ENCODE assay signal across 1 cellular context in the genomic region with DNA sequence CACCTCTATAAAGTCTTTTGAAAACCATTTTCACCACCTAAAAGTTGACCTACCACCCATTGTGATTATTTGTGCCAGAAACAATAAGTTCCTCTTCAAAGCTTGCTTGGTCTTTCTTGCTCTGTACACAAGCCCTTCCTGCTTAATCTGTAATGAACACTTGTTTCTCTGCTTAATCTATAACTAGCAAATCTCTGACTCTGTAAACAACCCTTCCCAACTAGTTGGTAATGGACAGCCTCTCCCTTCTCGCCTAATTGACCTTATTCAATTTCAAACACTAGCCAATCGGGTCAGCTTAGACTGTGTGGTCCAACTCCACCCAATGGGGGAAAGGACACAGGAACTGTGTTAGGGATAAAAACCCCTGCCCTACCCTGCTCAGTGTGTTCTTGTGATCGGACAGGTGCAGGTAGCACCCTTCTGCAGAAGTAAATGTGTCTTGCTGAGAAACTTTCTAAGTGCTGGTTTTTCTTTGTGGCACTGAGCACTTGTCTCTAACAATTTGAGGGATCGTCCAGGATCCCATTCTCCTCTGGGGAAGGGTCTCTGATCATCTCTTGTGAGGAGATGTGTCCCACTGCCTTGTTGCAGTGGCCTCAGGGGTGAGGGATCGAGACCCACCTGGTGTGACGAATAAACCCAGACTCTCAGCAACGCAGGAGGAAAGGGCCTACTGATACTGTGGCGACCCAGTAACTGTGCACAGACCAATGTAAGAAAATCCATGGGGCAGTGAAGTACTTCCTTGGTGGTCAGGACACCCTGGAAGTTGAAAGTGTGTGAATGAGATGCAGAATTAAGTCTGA.
TF ChIP-seq lines count a peak whose summit lies in the region.

No MANE protein-coding gene starts in this region.

TF ChIP-seq in HepG2, 621 proteins besides CTCF, POLR2A, EP300 and RAD21 (continued from another document and continues in another):
- TF ChIP-seq, protein P1, sequence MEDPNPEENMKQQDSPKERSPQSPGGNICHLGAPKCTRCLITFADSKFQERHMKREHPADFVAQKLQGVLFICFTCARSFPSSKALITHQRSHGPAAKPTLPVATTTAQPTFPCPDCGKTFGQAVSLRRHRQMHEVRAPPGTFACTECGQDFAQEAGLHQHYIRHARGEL (CRISPR knock-in tag; IDR thresholded peaks at IDR 0.05) = no peak
- no peak for TF ChIP-seq NAIF1 (CRISPR knock-in tag; IDR thresholded peaks at IDR 0.05; ENCODE audit: borderline replicate concordance)
- TF ChIP-seq CCDC6 (CRISPR knock-in tag; IDR thresholded peaks at IDR 0.05) = 0 out of 2 replicates have a peak, but pooled peaks have one; percentile 72
- TF ChIP-seq TAF15 (IDR thresholded peaks at IDR 0.05; ENCODE audit: low read depth, low read length, poor library complexity, severe bottlenecking) = no peak
- TF ChIP-seq, protein P2, sequence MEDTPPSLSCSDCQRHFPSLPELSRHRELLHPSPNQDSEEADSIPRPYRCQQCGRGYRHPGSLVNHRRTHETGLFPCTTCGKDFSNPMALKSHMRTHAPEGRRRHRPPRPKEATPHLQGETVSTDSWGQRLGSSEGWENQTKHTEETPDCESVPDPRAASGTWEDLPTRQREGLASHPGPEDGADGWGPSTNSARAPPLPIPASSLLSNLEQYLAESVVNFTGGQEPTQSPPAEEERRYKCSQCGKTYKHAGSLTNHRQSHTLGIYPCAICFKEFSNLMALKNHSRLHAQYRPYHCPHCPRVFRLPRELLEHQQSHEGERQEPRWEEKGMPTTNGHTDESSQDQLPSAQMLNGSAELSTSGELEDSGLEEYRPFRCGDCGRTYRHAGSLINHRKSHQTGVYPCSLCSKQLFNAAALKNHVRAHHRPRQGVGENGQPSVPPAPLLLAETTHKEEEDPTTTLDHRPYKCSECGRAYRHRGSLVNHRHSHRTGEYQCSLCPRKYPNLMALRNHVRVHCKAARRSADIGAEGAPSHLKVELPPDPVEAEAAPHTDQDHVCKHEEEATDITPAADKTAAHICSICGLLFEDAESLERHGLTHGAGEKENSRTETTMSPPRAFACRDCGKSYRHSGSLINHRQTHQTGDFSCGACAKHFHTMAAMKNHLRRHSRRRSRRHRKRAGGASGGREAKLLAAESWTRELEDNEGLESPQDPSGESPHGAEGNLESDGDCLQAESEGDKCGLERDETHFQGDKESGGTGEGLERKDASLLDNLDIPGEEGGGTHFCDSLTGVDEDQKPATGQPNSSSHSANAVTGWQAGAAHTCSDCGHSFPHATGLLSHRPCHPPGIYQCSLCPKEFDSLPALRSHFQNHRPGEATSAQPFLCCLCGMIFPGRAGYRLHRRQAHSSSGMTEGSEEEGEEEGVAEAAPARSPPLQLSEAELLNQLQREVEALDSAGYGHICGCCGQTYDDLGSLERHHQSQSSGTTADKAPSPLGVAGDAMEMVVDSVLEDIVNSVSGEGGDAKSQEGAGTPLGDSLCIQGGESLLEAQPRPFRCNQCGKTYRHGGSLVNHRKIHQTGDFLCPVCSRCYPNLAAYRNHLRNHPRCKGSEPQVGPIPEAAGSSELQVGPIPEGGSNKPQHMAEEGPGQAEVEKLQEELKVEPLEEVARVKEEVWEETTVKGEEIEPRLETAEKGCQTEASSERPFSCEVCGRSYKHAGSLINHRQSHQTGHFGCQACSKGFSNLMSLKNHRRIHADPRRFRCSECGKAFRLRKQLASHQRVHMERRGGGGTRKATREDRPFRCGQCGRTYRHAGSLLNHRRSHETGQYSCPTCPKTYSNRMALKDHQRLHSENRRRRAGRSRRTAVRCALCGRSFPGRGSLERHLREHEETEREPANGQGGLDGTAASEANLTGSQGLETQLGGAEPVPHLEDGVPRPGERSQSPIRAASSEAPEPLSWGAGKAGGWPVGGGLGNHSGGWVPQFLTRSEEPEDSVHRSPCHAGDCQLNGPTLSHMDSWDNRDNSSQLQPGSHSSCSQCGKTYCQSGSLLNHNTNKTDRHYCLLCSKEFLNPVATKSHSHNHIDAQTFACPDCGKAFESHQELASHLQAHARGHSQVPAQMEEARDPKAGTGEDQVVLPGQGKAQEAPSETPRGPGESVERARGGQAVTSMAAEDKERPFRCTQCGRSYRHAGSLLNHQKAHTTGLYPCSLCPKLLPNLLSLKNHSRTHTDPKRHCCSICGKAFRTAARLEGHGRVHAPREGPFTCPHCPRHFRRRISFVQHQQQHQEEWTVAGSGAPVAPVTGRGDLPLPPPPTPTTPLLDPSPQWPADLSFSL (CRISPR knock-in tag; IDR thresholded peaks at IDR 0.05) = no peak
- no peak for TF ChIP-seq ZNF670 (CRISPR knock-in tag; IDR thresholded peaks at IDR 0.05; ENCODE audit: borderline replicate concordance)
- TF ChIP-seq TEAD2 (CRISPR knock-in tag; IDR thresholded peaks at IDR 0.05) = no peak
- TF ChIP-seq, protein P3, sequence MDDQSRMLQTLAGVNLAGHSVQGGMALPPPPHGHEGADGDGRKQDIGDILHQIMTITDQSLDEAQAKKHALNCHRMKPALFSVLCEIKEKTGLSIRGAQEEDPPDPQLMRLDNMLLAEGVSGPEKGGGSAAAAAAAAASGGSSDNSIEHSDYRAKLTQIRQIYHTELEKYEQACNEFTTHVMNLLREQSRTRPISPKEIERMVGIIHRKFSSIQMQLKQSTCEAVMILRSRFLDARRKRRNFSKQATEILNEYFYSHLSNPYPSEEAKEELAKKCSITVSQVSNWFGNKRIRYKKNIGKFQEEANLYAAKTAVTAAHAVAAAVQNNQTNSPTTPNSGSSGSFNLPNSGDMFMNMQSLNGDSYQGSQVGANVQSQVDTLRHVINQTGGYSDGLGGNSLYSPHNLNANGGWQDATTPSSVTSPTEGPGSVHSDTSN (CRISPR knock-in tag; IDR thresholded peaks at IDR 0.05; ENCODE audit: borderline replicate concordance) = no peak
- no peak for TF ChIP-seq SOX6 (IDR thresholded peaks at IDR 0.05)
- TF ChIP-seq SOX6 (CRISPR knock-in tag; IDR thresholded peaks at IDR 0.05) = peak; percentile 100
- TF ChIP-seq SP1 (IDR thresholded peaks at IDR 0.05) = no peak
- no peak for TF ChIP-seq SP1 (CRISPR knock-in tag; IDR thresholded peaks at IDR 0.05)
- TF ChIP-seq ZKSCAN5 (CRISPR knock-in tag; IDR thresholded peaks at IDR 0.05) = peak; percentile 73; the same call in 1 of the 2 replicates
- TF ChIP-seq, protein P4, sequence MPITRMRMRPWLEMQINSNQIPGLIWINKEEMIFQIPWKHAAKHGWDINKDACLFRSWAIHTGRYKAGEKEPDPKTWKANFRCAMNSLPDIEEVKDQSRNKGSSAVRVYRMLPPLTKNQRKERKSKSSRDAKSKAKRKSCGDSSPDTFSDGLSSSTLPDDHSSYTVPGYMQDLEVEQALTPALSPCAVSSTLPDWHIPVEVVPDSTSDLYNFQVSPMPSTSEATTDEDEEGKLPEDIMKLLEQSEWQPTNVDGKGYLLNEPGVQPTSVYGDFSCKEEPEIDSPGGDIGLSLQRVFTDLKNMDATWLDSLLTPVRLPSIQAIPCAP (CRISPR knock-in tag; IDR thresholded peaks at IDR 0.05; ENCODE audit: low read depth) = 0 out of 2 replicates have a peak, but pooled peaks have one; percentile 79
- TF ChIP-seq, protein P5, sequence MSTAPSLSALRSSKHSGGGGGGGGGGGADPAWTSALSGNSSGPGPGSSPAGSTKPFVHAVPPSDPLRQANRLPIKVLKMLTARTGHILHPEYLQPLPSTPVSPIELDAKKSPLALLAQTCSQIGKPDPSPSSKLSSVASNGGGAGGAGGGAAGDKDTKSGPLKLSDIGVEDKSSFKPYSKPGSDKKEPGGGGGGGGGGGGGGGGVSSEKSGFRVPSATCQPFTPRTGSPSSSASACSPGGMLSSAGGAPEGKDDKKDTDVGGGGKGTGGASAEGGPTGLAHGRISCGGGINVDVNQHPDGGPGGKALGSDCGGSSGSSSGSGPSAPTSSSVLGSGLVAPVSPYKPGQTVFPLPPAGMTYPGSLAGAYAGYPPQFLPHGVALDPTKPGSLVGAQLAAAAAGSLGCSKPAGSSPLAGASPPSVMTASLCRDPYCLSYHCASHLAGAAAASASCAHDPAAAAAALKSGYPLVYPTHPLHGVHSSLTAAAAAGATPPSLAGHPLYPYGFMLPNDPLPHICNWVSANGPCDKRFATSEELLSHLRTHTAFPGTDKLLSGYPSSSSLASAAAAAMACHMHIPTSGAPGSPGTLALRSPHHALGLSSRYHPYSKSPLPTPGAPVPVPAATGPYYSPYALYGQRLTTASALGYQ (CRISPR knock-in tag; IDR thresholded peaks at IDR 0.05) = no peak
- TF ChIP-seq ATF1 (CRISPR knock-in tag; IDR thresholded peaks at IDR 0.05) = peak; percentile 65; the same call in 1 of the 2 replicates
- 0 out of 2 replicates have a peak, but pooled peaks have one; percentile 39 for TF ChIP-seq SETDB1 (CRISPR knock-in tag; IDR thresholded peaks at IDR 0.05; ENCODE audit: borderline replicate concordance)
- TF ChIP-seq EHMT2 (IDR thresholded peaks at IDR 0.05; ENCODE audit: borderline replicate concordance, low read depth, low read length) = no peak
- TF ChIP-seq, protein P6, sequence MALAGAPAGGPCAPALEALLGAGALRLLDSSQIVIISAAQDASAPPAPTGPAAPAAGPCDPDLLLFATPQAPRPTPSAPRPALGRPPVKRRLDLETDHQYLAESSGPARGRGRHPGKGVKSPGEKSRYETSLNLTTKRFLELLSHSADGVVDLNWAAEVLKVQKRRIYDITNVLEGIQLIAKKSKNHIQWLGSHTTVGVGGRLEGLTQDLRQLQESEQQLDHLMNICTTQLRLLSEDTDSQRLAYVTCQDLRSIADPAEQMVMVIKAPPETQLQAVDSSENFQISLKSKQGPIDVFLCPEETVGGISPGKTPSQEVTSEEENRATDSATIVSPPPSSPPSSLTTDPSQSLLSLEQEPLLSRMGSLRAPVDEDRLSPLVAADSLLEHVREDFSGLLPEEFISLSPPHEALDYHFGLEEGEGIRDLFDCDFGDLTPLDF (CRISPR knock-in tag; IDR thresholded peaks at IDR 0.05) = no peak
- no peak for TF ChIP-seq POLR2AphosphoS2 (IDR thresholded peaks at IDR 0.05; ENCODE audit: low read depth, low read length)
- no peak for TF ChIP-seq RFX1 (IDR thresholded peaks at IDR 0.05)
- no peak for TF ChIP-seq THYN1 (CRISPR knock-in tag; IDR thresholded peaks at IDR 0.05; ENCODE audit: borderline replicate concordance, low read depth)
- 0 out of 2 replicates have a peak, but pooled peaks have one; percentile 22 for TF ChIP-seq ELF4 (CRISPR knock-in tag; IDR thresholded peaks at IDR 0.05; ENCODE audit: borderline replicate concordance)
- TF ChIP-seq SRSF9 (IDR thresholded peaks at IDR 0.05; ENCODE audit: borderline replicate concordance, insufficient read depth, low read depth, low read length, poor library complexity, severe bottlenecking) = no peak
- no peak for TF ChIP-seq SP140L (CRISPR knock-in tag; IDR thresholded peaks at IDR 0.05; ENCODE audit: borderline replicate concordance)
- no peak for TF ChIP-seq IKZF1 (IDR thresholded peaks at IDR 0.05)
- TF ChIP-seq ZMAT3 (CRISPR knock-in tag; conservative IDR thresholded peaks at IDR 0.05) = no peak; the same call in 1 of the 2 replicates
- TF ChIP-seq, protein P7, sequence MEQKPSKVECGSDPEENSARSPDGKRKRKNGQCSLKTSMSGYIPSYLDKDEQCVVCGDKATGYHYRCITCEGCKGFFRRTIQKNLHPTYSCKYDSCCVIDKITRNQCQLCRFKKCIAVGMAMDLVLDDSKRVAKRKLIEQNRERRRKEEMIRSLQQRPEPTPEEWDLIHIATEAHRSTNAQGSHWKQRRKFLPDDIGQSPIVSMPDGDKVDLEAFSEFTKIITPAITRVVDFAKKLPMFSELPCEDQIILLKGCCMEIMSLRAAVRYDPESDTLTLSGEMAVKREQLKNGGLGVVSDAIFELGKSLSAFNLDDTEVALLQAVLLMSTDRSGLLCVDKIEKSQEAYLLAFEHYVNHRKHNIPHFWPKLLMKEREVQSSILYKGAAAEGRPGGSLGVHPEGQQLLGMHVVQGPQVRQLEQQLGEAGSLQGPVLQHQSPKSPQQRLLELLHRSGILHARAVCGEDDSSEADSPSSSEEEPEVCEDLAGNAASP (CRISPR knock-in tag; IDR thresholded peaks at IDR 0.05; ENCODE audit: borderline replicate concordance) = peak; percentile 44
- peak; percentile 18 for TF ChIP-seq ZNF883 (CRISPR knock-in tag; IDR thresholded peaks at IDR 0.05; ENCODE audit: not compliant biosample characterization)
- TF ChIP-seq LCORL (IDR thresholded peaks at IDR 0.05) = no peak
- peak; percentile 96 for TF ChIP-seq LCORL (CRISPR knock-in tag; IDR thresholded peaks at IDR 0.05)
- TF ChIP-seq ONECUT2 (CRISPR knock-in tag; IDR thresholded peaks at IDR 0.05) = no peak
- TF ChIP-seq ZFP62 (CRISPR knock-in tag; IDR thresholded peaks at IDR 0.05) = no peak
- TF ChIP-seq PHF5A (CRISPR knock-in tag; IDR thresholded peaks at IDR 0.05; ENCODE audit: low read depth, unreplicated experiment) = peak; percentile 82
- TF ChIP-seq ZNF354B (CRISPR knock-in tag; IDR thresholded peaks at IDR 0.05) = no peak
- TF ChIP-seq ZFP1 (CRISPR knock-in tag; IDR thresholded peaks at IDR 0.05) = 0 out of 2 replicates have a peak, but pooled peaks have one; percentile 62
- no peak for TF ChIP-seq RBM39 (IDR thresholded peaks at IDR 0.05; ENCODE audit: low read depth, low read length, poor library complexity, severe bottlenecking)
- TF ChIP-seq, protein P8, sequence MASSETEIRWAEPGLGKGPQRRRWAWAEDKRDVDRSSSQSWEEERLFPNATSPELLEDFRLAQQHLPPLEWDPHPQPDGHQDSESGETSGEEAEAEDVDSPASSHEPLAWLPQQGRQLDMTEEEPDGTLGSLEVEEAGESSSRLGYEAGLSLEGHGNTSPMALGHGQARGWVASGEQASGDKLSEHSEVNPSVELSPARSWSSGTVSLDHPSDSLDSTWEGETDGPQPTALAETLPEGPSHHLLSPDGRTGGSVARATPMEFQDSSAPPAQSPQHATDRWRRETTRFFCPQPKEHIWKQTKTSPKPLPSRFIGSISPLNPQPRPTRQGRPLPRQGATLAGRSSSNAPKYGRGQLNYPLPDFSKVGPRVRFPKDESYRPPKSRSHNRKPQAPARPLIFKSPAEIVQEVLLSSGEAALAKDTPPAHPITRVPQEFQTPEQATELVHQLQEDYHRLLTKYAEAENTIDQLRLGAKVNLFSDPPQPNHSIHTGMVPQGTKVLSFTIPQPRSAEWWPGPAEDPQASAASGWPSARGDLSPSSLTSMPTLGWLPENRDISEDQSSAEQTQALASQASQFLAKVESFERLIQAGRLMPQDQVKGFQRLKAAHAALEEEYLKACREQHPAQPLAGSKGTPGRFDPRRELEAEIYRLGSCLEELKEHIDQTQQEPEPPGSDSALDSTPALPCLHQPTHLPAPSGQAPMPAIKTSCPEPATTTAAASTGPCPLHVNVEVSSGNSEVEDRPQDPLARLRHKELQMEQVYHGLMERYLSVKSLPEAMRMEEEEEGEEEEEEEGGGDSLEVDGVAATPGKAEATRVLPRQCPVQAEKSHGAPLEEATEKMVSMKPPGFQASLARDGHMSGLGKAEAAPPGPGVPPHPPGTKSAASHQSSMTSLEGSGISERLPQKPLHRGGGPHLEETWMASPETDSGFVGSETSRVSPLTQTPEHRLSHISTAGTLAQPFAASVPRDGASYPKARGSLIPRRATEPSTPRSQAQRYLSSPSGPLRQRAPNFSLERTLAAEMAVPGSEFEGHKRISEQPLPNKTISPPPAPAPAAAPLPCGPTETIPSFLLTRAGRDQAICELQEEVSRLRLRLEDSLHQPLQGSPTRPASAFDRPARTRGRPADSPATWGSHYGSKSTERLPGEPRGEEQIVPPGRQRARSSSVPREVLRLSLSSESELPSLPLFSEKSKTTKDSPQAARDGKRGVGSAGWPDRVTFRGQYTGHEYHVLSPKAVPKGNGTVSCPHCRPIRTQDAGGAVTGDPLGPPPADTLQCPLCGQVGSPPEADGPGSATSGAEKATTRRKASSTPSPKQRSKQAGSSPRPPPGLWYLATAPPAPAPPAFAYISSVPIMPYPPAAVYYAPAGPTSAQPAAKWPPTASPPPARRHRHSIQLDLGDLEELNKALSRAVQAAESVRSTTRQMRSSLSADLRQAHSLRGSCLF (CRISPR knock-in tag; IDR thresholded peaks at IDR 0.05; ENCODE audit: borderline replicate concordance) = no peak
